15 cellular contexts compared by ENCODE assay signal in the genomic region with DNA sequence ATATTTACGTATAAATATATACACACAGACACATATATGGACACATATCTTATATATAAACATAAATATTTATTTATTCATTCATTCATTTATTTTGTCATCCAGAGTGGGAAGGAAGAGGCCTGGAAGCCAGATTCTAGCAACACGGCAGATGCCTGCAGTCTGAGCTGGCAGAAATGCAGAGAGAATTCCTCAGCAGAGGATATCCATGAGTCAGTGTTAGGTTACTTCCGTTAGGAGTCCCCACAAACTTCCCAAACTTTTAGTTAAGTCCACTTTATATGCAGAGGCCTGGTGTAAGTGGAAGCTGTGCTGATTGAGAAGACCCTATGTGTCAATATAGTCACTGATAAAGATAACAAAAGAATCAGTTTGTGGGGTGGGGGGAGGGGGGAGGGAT.
A peak's percentile ranks its signal among the peaks of the same experiment; 100 is the strongest.
DNase-seq lines count a peak whose midpoint lies in the region; ATAC-seq and TF ChIP-seq lines count a peak whose summit lies in the region.
"Had no signal": no experiment of that assay in that cellular context is flagged by ENCODE, and none has a peak within 500 bp of the region (broad histone marks: within the 10 kb centered on the region; RNA-seq: fewer than 3 reads in every experiment).

No MANE protein-coding gene starts in this region.

- peak; percentile 82 for DNase-seq in AG10803 (ENCODE audit: low read depth)
- peak; percentile 52 for DNase-seq in LHCN-M2 (ENCODE audit: low read depth)
- DNase-seq in cardiac fibroblast (ENCODE audit: low read depth in 2 of 2): peak; percentile 56 to 72
- peak; percentile 28 for DNase-seq in kidney epithelial cell (ENCODE audit: low read depth)
- DNase-seq in activated effector memory CD4-positive, alpha-beta T cell treated with anti-CD3 and anti-CD28 coated beads, Interleukin-2, amount 50 U/mL, for 16 hours: no peak
- no peak for DNase-seq in HEK293T (ENCODE audit: extremely low spot score)
- DNase-seq in activated CD4-positive, alpha-beta memory T cell treated with anti-CD3 and anti-CD28 coated beads, Interleukin-2, amount 10 ng/mL, durations not matched to agents 7 days and 5 days: no peak
- DNase-seq: activated naive CD8-positive, alpha-beta T cell treated with anti-CD3 and anti-CD28 coated beads, Interleukin-2, amount 10 ng/mL, durations not matched to agents 7 days and 5 days; GDM1; hippocampal formation; NCI-H1436; NCI-H524 treated with DMSO at 0.1 percent for 48 hours had no signal

- TF ChIP-seq CTCF in AG10803 (conservative IDR thresholded peaks at IDR 0.05; ENCODE audit: low read length) (peak; percentile 6; the same call in 1 of the 2 replicates), cardiac fibroblast (IDR thresholded peaks at IDR 0.05; ENCODE audit: low read depth, low read length) (no peak), kidney epithelial cell (IDR thresholded peaks at IDR 0.05; ENCODE audit: insufficient read depth, low read length, poor library complexity, severe bottlenecking) (no peak)

- H3K4me3 ChIP-seq in AG10803 (ENCODE audit: low read length) (no peak overlapping the region), cardiac fibroblast (replicated peaks in 1 of 2; ENCODE audit: low read depth in 2 of 2, low read length in 2 of 2) (no peak overlapping the region), kidney epithelial cell (ENCODE audit: low read depth, low read length) (no peak overlapping the region)
- H3K4me3 ChIP-seq: BLaER1 treated with 17β-estradiol and CSF1 and Interleukin-3, amounts not matched to agents 10 nM and 100 nM had no signal

- no peaks in the 10 kb centered on the region for H3K27me3 ChIP-seq in kidney epithelial cell (ENCODE audit: control insufficient read depth, insufficient read depth, low read length)
- H3K27me3 ChIP-seq: BLaER1 treated with 17β-estradiol and CSF1 and Interleukin-3, amounts not matched to agents 10 nM and 100 nM had no signal

- no peaks in the 10 kb centered on the region for H3K4me1 Mint-ChIP-seq in activated CD4-positive, alpha-beta memory T cell treated with anti-CD3 and anti-CD28 coated beads, Interleukin-2, amount 10 ng/mL, durations not matched to agents 7 days and 5 days
- H3K4me1 Mint-ChIP-seq: activated naive CD8-positive, alpha-beta T cell treated with anti-CD3 and anti-CD28 coated beads, Interleukin-2, amount 10 ng/mL, durations not matched to agents 7 days and 5 days had no signal

- H3K27me3 Mint-ChIP-seq in activated CD4-positive, alpha-beta memory T cell treated with anti-CD3 and anti-CD28 coated beads, Interleukin-2, amount 10 ng/mL, durations not matched to agents 7 days and 5 days: no peaks in the 10 kb centered on the region
- H3K27me3 Mint-ChIP-seq: activated naive CD8-positive, alpha-beta T cell treated with anti-CD3 and anti-CD28 coated beads, Interleukin-2, amount 10 ng/mL, durations not matched to agents 7 days and 5 days; IgD-negative memory B cell had no signal

- H3K27ac Mint-ChIP-seq in activated CD4-positive, alpha-beta memory T cell treated with anti-CD3 and anti-CD28 coated beads, Interleukin-2, amount 10 ng/mL, durations not matched to agents 7 days and 5 days: no peak overlapping the region
- H3K27ac Mint-ChIP-seq: activated naive CD8-positive, alpha-beta T cell treated with anti-CD3 and anti-CD28 coated beads, Interleukin-2, amount 10 ng/mL, durations not matched to agents 7 days and 5 days; IgD-negative memory B cell had no signal

- no peak for ATAC-seq in HG02763 (IDR thresholded peaks at IDR 0.05; ENCODE audit: unreplicated experiment)

- H3K36me3 Mint-ChIP-seq in activated CD4-positive, alpha-beta memory T cell treated with anti-CD3 and anti-CD28 coated beads, Interleukin-2, amount 10 ng/mL, durations not matched to agents 7 days and 5 days (ENCODE audit: low read depth): no peaks in the 10 kb centered on the region
- H3K36me3 Mint-ChIP-seq: activated naive CD8-positive, alpha-beta T cell treated with anti-CD3 and anti-CD28 coated beads, Interleukin-2, amount 10 ng/mL, durations not matched to agents 7 days and 5 days; IgD-negative memory B cell had no signal

- CTCF ChIA-PET in HEK293T (lab: Yijun Ruan, JAX): no interaction called here
- CTCF ChIA-PET in activated CD4-positive, alpha-beta memory T cell treated with anti-CD3 and anti-CD28 coated beads, Interleukin-2, amount 10 ng/mL, durations not matched to agents 7 days and 5 days (lab: Charles Lee): no interaction called here

- no peaks in the 10 kb centered on the region for H3K36me3 ChIP-seq in kidney epithelial cell (ENCODE audit: control insufficient read depth, insufficient read depth, low read length)
- H3K36me3 ChIP-seq: BLaER1 treated with 17β-estradiol and CSF1 and Interleukin-3, amounts not matched to agents 10 nM and 100 nM had no signal

- H3K4me3 Mint-ChIP-seq in activated CD4-positive, alpha-beta memory T cell treated with anti-CD3 and anti-CD28 coated beads, Interleukin-2, amount 10 ng/mL, durations not matched to agents 7 days and 5 days: no peak overlapping the region
- H3K4me3 Mint-ChIP-seq: activated naive CD8-positive, alpha-beta T cell treated with anti-CD3 and anti-CD28 coated beads, Interleukin-2, amount 10 ng/mL, durations not matched to agents 7 days and 5 days; IgD-negative memory B cell had no signal

- POLR2A ChIA-PET in HEK293T (lab: Yijun Ruan, JAX): no interaction called here
- POLR2A ChIA-PET in activated CD4-positive, alpha-beta memory T cell treated with anti-CD3 and anti-CD28 coated beads, Interleukin-2, amount 10 ng/mL, durations not matched to agents 7 days and 5 days (lab: Charles Lee): no interaction called here

- no peaks in the 10 kb centered on the region for H3K9me3 Mint-ChIP-seq in activated CD4-positive, alpha-beta memory T cell treated with anti-CD3 and anti-CD28 coated beads, Interleukin-2, amount 10 ng/mL, durations not matched to agents 7 days and 5 days
- H3K9me3 Mint-ChIP-seq: activated naive CD8-positive, alpha-beta T cell treated with anti-CD3 and anti-CD28 coated beads, Interleukin-2, amount 10 ng/mL, durations not matched to agents 7 days and 5 days had no signal

TF ChIP-seq in HEK293T, 16 proteins besides CTCF, POLR2A, EP300 and RAD21:
- TF ChIP-seq L3MBTL2 (conservative IDR thresholded peaks at IDR 0.05): no peak
- no peak for TF ChIP-seq CTBP1 (IDR thresholded peaks at IDR 0.05; ENCODE audit: borderline replicate concordance)
- no peak for TF ChIP-seq SP1 (IDR thresholded peaks at IDR 0.05)
- no peak for TF ChIP-seq FOXA1 (IDR thresholded peaks at IDR 0.05)
- no peak for TF ChIP-seq ZNF384 (IDR thresholded peaks at IDR 0.05)
- TF ChIP-seq FOXM1 (IDR thresholded peaks at IDR 0.05; ENCODE audit: borderline replicate concordance): no peak
- TF ChIP-seq BHLHE40 (IDR thresholded peaks at IDR 0.05; ENCODE audit: borderline replicate concordance): no peak
- TF ChIP-seq TARDBP (IDR thresholded peaks at IDR 0.05): no peak
- no peak for TF ChIP-seq LEF1 (IDR thresholded peaks at IDR 0.05; ENCODE audit: borderline replicate concordance)
- TF ChIP-seq HDGF (IDR thresholded peaks at IDR 0.05; ENCODE audit: borderline replicate concordance): no peak
- no peak for TF ChIP-seq FOXK2 (IDR thresholded peaks at IDR 0.05)
- TF ChIP-seq, protein P1, sequence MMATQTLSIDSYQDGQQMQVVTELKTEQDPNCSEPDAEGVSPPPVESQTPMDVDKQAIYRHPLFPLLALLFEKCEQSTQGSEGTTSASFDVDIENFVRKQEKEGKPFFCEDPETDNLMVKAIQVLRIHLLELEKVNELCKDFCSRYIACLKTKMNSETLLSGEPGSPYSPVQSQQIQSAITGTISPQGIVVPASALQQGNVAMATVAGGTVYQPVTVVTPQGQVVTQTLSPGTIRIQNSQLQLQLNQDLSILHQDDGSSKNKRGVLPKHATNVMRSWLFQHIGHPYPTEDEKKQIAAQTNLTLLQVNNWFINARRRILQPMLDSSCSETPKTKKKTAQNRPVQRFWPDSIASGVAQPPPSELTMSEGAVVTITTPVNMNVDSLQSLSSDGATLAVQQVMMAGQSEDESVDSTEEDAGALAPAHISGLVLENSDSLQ (IDR thresholded peaks at IDR 0.05): no peak
- TF ChIP-seq ARNT (IDR thresholded peaks at IDR 0.05): no peak

Comparison
In these comparisons a context has a peak if more than half of its experiments do, and no peak if none do; other contexts are left out.
1. DNase-seq: peak in AG10803 (single experiment), LHCN-M2 (single experiment), cardiac fibroblast (2 of 2) and kidney epithelial cell (single experiment); none in activated effector memory CD4-positive, alpha-beta T cell treated with anti-CD3 and anti-CD28 coated beads, Interleukin-2, amount 50 U/mL, for 16 hours (single experiment), HEK293T (single experiment) and activated CD4-positive, alpha-beta memory T cell treated with anti-CD3 and anti-CD28 coated beads, Interleukin-2, amount 10 ng/mL, durations not matched to agents 7 days and 5 days (single experiment).